ENCODE assay signal across 13 cellular contexts in genomic region chr15:91050128-91050455, GRCh38. TPM values are rescaled to one million over a fixed set of nuclear protein-coding genes. Genes with fewer than 3 reads are reported as not detected.
DNase-seq lines count a peak whose midpoint lies in the region; ATAC-seq and TF ChIP-seq lines count a peak whose summit lies in the region.
"Had no signal": no experiment of that assay in that cellular context is flagged by ENCODE, and none has a peak within 500 bp of the region (broad histone marks: within the 10 kb centered on the region; RNA-seq: fewer than 3 reads in every experiment).

No MANE protein-coding gene starts in this region.

- H3K36me3 Mint-ChIP-seq in T-helper 17 cell (ENCODE audit: low read depth), result peaks cover 4% of the 10 kb centered on the region
- H3K36me3 Mint-ChIP-seq: naive B cell had no signal

- peaks cover 34% of the 10 kb centered on the region for H3K27me3 Mint-ChIP-seq in T-helper 17 cell

- no peaks in the 10 kb centered on the region for H3K36me3 ChIP-seq in right atrium auricular region
- H3K36me3 ChIP-seq: vagina had no signal

- H3K9me3 ChIP-seq in right atrium auricular region (no peaks in the 10 kb centered on the region), T-helper 17 cell (ENCODE audit: control insufficient read depth, low read length, poor library complexity, severe bottlenecking) (no peaks in the 10 kb centered on the region)
- H3K9me3 ChIP-seq: vagina had no signal

- H3K27ac Mint-ChIP-seq in T-helper 17 cell, result no peak overlapping the region
- H3K27ac Mint-ChIP-seq: naive B cell had no signal

- no peak for TF ChIP-seq CTCF in right atrium auricular region (IDR thresholded peaks at IDR 0.05)

- DNase-seq in Right ventricle myocardium inferior (ENCODE audit: missing footprints), result peak; percentile 16
- no peak for DNase-seq in right atrium auricular region (ENCODE audit: low spot score)
- no peak for DNase-seq in T-helper 17 cell
- DNase-seq in sciatic nerve (ENCODE audit: low spot score), result no peak
- no peak for DNase-seq in amygdala (lab: John Stamatoyannopoulos, UW)
- DNase-seq in hippocampal formation (lab: John Stamatoyannopoulos, UW), result no peak
- no peak for DNase-seq in GDM1 (lab: John Stamatoyannopoulos, UW)
- DNase-seq: T1000 had no signal

- H3K4me3 Mint-ChIP-seq in T-helper 17 cell, result no peak overlapping the region

- H3K4me1 Mint-ChIP-seq in T-helper 17 cell, result peaks cover 16% of the 10 kb centered on the region

- no peaks in the 10 kb centered on the region for H3K27me3 ChIP-seq in right atrium auricular region
- H3K27me3 ChIP-seq: vagina had no signal

- ATAC-seq in Right ventricle myocardium inferior (peak; percentile 32), HG02678 (IDR thresholded peaks at IDR 0.05; ENCODE audit: unreplicated experiment) (peak; percentile 21), T-helper 17 cell (peak; percentile 27), sciatic nerve (peak; percentile 36)

- no peak overlapping the region for H3K4me3 ChIP-seq in right atrium auricular region
- H3K4me3 ChIP-seq: vagina had no signal

- no peak overlapping the region for H3K27ac ChIP-seq in right atrium auricular region
- H3K27ac ChIP-seq: vagina had no signal

- intact Hi-C loops in Right ventricle myocardium inferior (cut with DNase I), result no loop called here
- intact Hi-C loops in sciatic nerve (cut with DNase I), result no loop called here

- peaks cover 0 to 4% of the 10 kb centered on the region in 2 donors for H3K4me1 ChIP-seq in right atrium auricular region
- H3K4me1 ChIP-seq: vagina had no signal

RNA-seq across cellular contexts. Expression of gene VPS33B, which starts 27.7 kb away (rescaled TPM):
- 4.2 TPM for total RNA-seq in Right ventricle myocardium inferior
- total RNA-seq in right atrium auricular region, result 1 to 10 TPM; 5.8 to 6.1 TPM
- 10 to 100 TPM; 19.2 to 23.6 TPM for total RNA-seq in T-helper 17 cell
- total RNA-seq in sciatic nerve, result 13.0 TPM

RNA-seq across cellular contexts. Expression of gene SV2B, which starts 50.0 kb away (rescaled TPM):
- total RNA-seq in Right ventricle myocardium inferior, result 3.5 TPM
- total RNA-seq in right atrium auricular region, result under 1 TPM; 0.24 to 0.56 TPM
- total RNA-seq in T-helper 17 cell, result under 1 TPM in 1 of 2 donors, not detected in 1; 0.10 TPM
- 19.1 TPM for total RNA-seq in sciatic nerve
- total RNA-seq: fibroblast of villous mesenchyme, LHCN-M2 had no signal

RNA-seq across cellular contexts. Expression of gene PRC1, which starts 55.8 kb away (rescaled TPM):
- total RNA-seq in Right ventricle myocardium inferior (4.0 TPM), right atrium auricular region (10 to 100 TPM in 1 of 2 donors, 1 to 10 TPM in 1; 4.8 to 12.9 TPM), T-helper 17 cell (10 to 100 TPM; 19.9 to 40.6 TPM), sciatic nerve (5.7 TPM)
